Comparison of ENCODE assay signal across 9 cellular contexts in genomic region chr3:127172670-127173515, GRCh38. TPM values are rescaled to one million over a fixed set of nuclear protein-coding genes. Genes with fewer than 3 reads are reported as not detected.
DNase-seq lines count a peak whose midpoint lies in the region; ATAC-seq, FAIRE-seq and TF ChIP-seq lines count a peak whose summit lies in the region.
"Had no signal": no experiment of that assay in that cellular context is flagged by ENCODE, and none has a peak within 500 bp of the region (broad histone marks: within the 10 kb centered on the region; RNA-seq: fewer than 3 reads in every experiment).

No MANE protein-coding gene starts in this region.

- no peak for ATAC-seq in HG03520 (IDR thresholded peaks at IDR 0.05; ENCODE audit: unreplicated experiment)
- ATAC-seq in psoas muscle, result no peak
- ATAC-seq in GM19467 (IDR thresholded peaks at IDR 0.05; ENCODE audit: unreplicated experiment), result no peak

- H3K9ac ChIP-seq in astrocyte (ENCODE audit: low read length), result peak overlapping the region; percentile 49

- H4K20me1 ChIP-seq in astrocyte (ENCODE audit: insufficient read depth, low read length), result no peaks in the 10 kb centered on the region

- no peaks in the 10 kb centered on the region for H3K27me3 ChIP-seq in astrocyte (ENCODE audit: insufficient read depth, low read length)
- no peaks in the 10 kb centered on the region for H3K27me3 ChIP-seq in psoas muscle (ENCODE audit: insufficient read depth in 3 of 3, low read length in 2 of 3)

- peak; percentile 65 for DNase-seq in DMS 273 (lab: John Stamatoyannopoulos, UW; ENCODE audit: unreplicated experiment)
- DNase-seq in NB4 (ENCODE audit: low read depth), result peak; percentile 34
- DNase-seq in astrocyte (ENCODE audit: low read depth), result peak; percentile 79
- peak; percentile 38 for DNase-seq in myocyte (ENCODE audit: low read depth)
- DNase-seq in psoas muscle, result no peak
- no peak for DNase-seq in GDM1 (lab: John Stamatoyannopoulos, UW)
- DNase-seq: activated CD8-positive, alpha-beta memory T cell treated with anti-CD3 and anti-CD28 coated beads, Interleukin-2, amount 50 U/mL, for 4 hours had no signal

- peak overlapping the region; percentile 58 for H3K27ac Mint-ChIP-seq in astrocyte (ENCODE audit: unreplicated experiment)

- H2AFZ ChIP-seq in astrocyte (ENCODE audit: low read depth, low read length), result peak overlapping the region; percentile 47

- no peaks in the 10 kb centered on the region for H3K79me2 ChIP-seq in astrocyte (ENCODE audit: insufficient read depth, low read length)

- peaks cover 7% of the 10 kb centered on the region for H3K9me3 Mint-ChIP-seq in astrocyte (ENCODE audit: unreplicated experiment)

- H3K4me3 ChIP-seq in NB4 (ENCODE audit: low read depth, low read length) (no peak overlapping the region), astrocyte (ENCODE audit: insufficient read depth, low read depth, low read length) (no peak overlapping the region), psoas muscle (no peak overlapping the region)

- H3K4me1 ChIP-seq in astrocyte (ENCODE audit: insufficient read depth, low read length) (peaks cover 25% of the 10 kb centered on the region), psoas muscle (peaks cover 13% of the 10 kb centered on the region)

- TF ChIP-seq CTCF in NB4 (IDR thresholded peaks at IDR 0.05; ENCODE audit: low read depth, low read length), result no peak
- TF ChIP-seq CTCF in astrocyte (IDR thresholded peaks at IDR 0.05; ENCODE audit: insufficient read depth, low read depth, low read length), result no peak
- no peak for TF ChIP-seq CTCF in psoas muscle (IDR thresholded peaks at IDR 0.05)

- no peaks in the 10 kb centered on the region for H3K36me3 Mint-ChIP-seq in astrocyte (ENCODE audit: low read depth, unreplicated experiment)

- intact Hi-C loops in psoas muscle (cut with DNase I), result loop anchor here in 1 of 2 donors (10.0 kb wide), 1 partner anchor 118 kb away; no protein-coding TSS in a partner anchor

- peaks cover 22% of the 10 kb centered on the region for H3K27me3 Mint-ChIP-seq in astrocyte (ENCODE audit: low read depth, unreplicated experiment)

- H3K36me3 ChIP-seq in astrocyte (ENCODE audit: insufficient read depth, low read length), result no peaks in the 10 kb centered on the region
- no peaks in the 10 kb centered on the region for H3K36me3 ChIP-seq in psoas muscle (ENCODE audit: insufficient read depth in 1 of 2, low read depth in 1 of 2)

- no peak overlapping the region for H3K4me3 Mint-ChIP-seq in astrocyte (ENCODE audit: unreplicated experiment)

- no peaks in the 10 kb centered on the region for H3K9me3 ChIP-seq in astrocyte (ENCODE audit: insufficient read depth, low read depth, low read length)
- H3K9me3 ChIP-seq in psoas muscle, result no peaks in the 10 kb centered on the region

- H3K4me2 ChIP-seq in astrocyte (ENCODE audit: low read length), result peak overlapping the region; percentile 78

- no peak for FAIRE-seq in astrocyte (lab: Jason Lieb, UNC)

- WGBS in psoas muscle, 3 donors, result 37 to 48% (median 41%) methylated on average over 22 to 23 of the region's 23 CpGs

- peak overlapping the region; percentile 41 for H3K27ac ChIP-seq in astrocyte (ENCODE audit: low read depth, low read length)
- H3K27ac ChIP-seq in psoas muscle, result no peak overlapping the region

- H3K4me1 Mint-ChIP-seq in astrocyte (ENCODE audit: low read depth, unreplicated experiment), result peaks cover 20% of the 10 kb centered on the region

- TF ChIP-seq POLR2A in NB4 (IDR thresholded peaks at IDR 0.05; ENCODE audit: extremely low read depth, insufficient read length), result no peak

RNA-seq across cellular contexts. Expression of gene PRR23E, which starts 20.0 kb away (rescaled TPM):
- total RNA-seq in astrocyte (not detected in 2 replicates), myocyte (not detected in 2 replicates), psoas muscle (not detected)
- polyA plus RNA-seq in myocyte (2012), result not detected
- polyA plus RNA-seq in psoas muscle, result not detected

Comparison
In these comparisons a context has a peak if more than half of its experiments do, and no peak if none do; other contexts are left out.
1. DNase-seq: peak in DMS 273 (single experiment), NB4 (single experiment), astrocyte (single experiment) and myocyte (single experiment); none in psoas muscle (0 of 2) and GDM1 (single experiment).